10 cellular contexts compared by ENCODE assay signal in genomic region chr4:174358823-174359222, GRCh38.
DNase-seq lines count a peak whose midpoint lies in the region; ATAC-seq and TF ChIP-seq lines count a peak whose summit lies in the region.
"Had no signal": no experiment of that assay in that cellular context is flagged by ENCODE, and none has a peak within 500 bp of the region (broad histone marks: within the 10 kb centered on the region; RNA-seq: fewer than 3 reads in every experiment).

No MANE protein-coding gene starts in this region.

- DNase-seq in HCEC 1CT (peak; percentile 77), M059J (ENCODE audit: low read depth) (peak; percentile 77), kidney epithelial cell (ENCODE audit: low read depth) (peak; percentile 57), SHP77 (lab: John Stamatoyannopoulos, UW) (no peak), substantia nigra (lab: John Stamatoyannopoulos, UW) (no peak), NCI-H345 (lab: John Stamatoyannopoulos, UW) (no peak)
- no peak for DNase-seq in CD4-positive, alpha-beta T cell

- H3K4me3 ChIP-seq in kidney epithelial cell (ENCODE audit: low read depth, low read length) = no peak overlapping the region
- H3K4me3 ChIP-seq: SK-N-MC had no signal

- CTCF ChIA-PET in CD4-positive, alpha-beta T cell (lab: Charles Lee) = no interaction called here

- POLR2A ChIA-PET in CD4-positive, alpha-beta T cell (lab: Charles Lee) = no interaction called here

- H3K36me3 ChIP-seq in kidney epithelial cell (ENCODE audit: control insufficient read depth, insufficient read depth, low read length) = no peaks in the 10 kb centered on the region

- H3K9me3 ChIP-seq in CD4-positive, alpha-beta T cell (ENCODE audit: control insufficient read depth, low read length) = no peaks in the 10 kb centered on the region

- H3K27me3 Mint-ChIP-seq in CD4-positive, alpha-beta T cell = peaks cover 36% of the 10 kb centered on the region

- intact Hi-C loops in CD4-positive, alpha-beta T cell (cut with DNase I, micrococcal nuclease) = no loop called here

- H3K36me3 Mint-ChIP-seq in CD4-positive, alpha-beta T cell (ENCODE audit: low read depth) = no peaks in the 10 kb centered on the region
- H3K36me3 Mint-ChIP-seq: immature natural killer cell had no signal

- H3K9me3 Mint-ChIP-seq in CD4-positive, alpha-beta T cell = no peaks in the 10 kb centered on the region

- no peak overlapping the region for H3K27ac ChIP-seq in CD4-positive, alpha-beta T cell (ENCODE audit: low read depth, low read length)
- no peak overlapping the region for H3K27ac ChIP-seq in substantia nigra (ENCODE audit: low read depth, low read length, poor library complexity, severe bottlenecking)
- H3K27ac ChIP-seq: SK-N-MC had no signal

- H3K27ac Mint-ChIP-seq in CD4-positive, alpha-beta T cell = no peak overlapping the region
- H3K27ac Mint-ChIP-seq: immature natural killer cell had no signal

- peak; percentile 99 for ATAC-seq in GM18519 (IDR thresholded peaks at IDR 0.05; ENCODE audit: low FRiP score, unreplicated experiment)
- ATAC-seq in CD4-positive, alpha-beta T cell (ENCODE audit: poor library complexity) = no peak

- H3K4me3 Mint-ChIP-seq in CD4-positive, alpha-beta T cell = no peak overlapping the region
- H3K4me3 Mint-ChIP-seq: immature natural killer cell had no signal

- H3K27me3 ChIP-seq in kidney epithelial cell (ENCODE audit: control insufficient read depth, insufficient read depth, low read length) = no peaks in the 10 kb centered on the region
- H3K27me3 ChIP-seq in CD4-positive, alpha-beta T cell (ENCODE audit: control insufficient read depth, insufficient read depth, low read length) = no peaks in the 10 kb centered on the region

- TF ChIP-seq CTCF in kidney epithelial cell (IDR thresholded peaks at IDR 0.05; ENCODE audit: insufficient read depth, low read length, poor library complexity, severe bottlenecking) = no peak
- TF ChIP-seq CTCF in CD4-positive, alpha-beta T cell (IDR thresholded peaks at IDR 0.05) = no peak

- H3K4me1 Mint-ChIP-seq in CD4-positive, alpha-beta T cell (ENCODE audit: low read depth) = no peaks in the 10 kb centered on the region
- H3K4me1 Mint-ChIP-seq: immature natural killer cell had no signal

Comparison
In these comparisons a context has a peak if more than half of its experiments do, and no peak if none do; other contexts are left out.
1. DNase-seq: peak in HCEC 1CT (single experiment), M059J (single experiment) and kidney epithelial cell (single experiment); none in CD4-positive, alpha-beta T cell (0 of 10), SHP77 (0 of 2), substantia nigra (0 of 49) and NCI-H345 (single experiment).